8 cellular contexts compared by ENCODE assay signal in the genomic region with DNA sequence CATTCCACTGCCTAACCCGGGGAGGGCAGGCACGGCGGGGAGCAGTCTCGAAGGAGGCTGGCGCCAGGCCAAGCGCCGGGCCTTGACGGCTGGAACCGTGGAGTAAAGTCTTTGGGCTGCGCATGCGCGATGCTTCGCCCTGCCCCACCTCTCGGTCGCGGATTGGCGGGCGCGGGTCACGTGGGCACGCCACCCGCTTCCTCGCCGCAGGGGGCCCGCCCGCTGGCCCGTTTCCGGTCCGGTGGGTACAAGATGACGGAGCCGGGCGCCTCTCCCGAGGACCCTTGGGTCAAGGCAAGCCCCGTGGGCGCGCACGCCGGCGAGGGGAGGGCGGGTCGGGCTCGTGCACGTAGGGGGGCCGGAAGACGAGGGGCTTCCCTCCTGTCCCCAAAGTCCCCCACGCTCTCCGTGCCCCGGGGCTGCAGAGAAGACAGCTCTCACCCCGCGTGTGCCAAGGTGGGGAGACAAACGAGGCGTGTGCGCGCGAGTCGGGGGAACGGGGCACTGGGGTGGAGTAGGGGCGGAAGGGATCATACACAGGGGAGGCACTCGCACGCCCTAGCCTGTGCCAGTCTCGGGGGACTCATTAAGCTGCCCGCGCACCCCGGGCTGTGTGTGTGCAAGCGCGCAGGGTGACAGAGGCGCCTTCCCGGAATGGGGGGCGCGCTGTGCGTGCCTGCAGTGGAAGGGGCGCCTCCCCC. TPM values are rescaled to one million over a fixed set of nuclear protein-coding genes. Genes with fewer than 3 reads are reported as not detected.
DNase-seq lines count a peak whose midpoint lies in the region; ATAC-seq, FAIRE-seq and TF ChIP-seq lines count a peak whose summit lies in the region.

MLX (plus strand) TSS at position 228 of the 701 bp plus-strand sequence; CDS start at position 253, 25 bp downstream.

- peak; percentile 67 for ATAC-seq in GM19397 (IDR thresholded peaks at IDR 0.05; ENCODE audit: unreplicated experiment)

- H2AFZ ChIP-seq in OCI-LY1 (ENCODE audit: low read length) (no peak within 1 kb of the TSS), endothelial cell of umbilical vein (ENCODE audit: low read depth, low read length) (peak within 1 kb of the TSS; percentile 76)

- H3K36me3 ChIP-seq in BE2C (peaks cover 59% of the 10 kb centered on the region), OCI-LY1 (ENCODE audit: insufficient read depth, low read length) (peaks cover 65% of the 10 kb centered on the region), endothelial cell of umbilical vein (ENCODE audit: control insufficient read depth in 2 of 2, extremely low read depth in 1 of 2, insufficient read depth in 2 of 2, low read length in 2 of 2) (peaks cover 19 to 39% of the 10 kb centered on the region in 2 experiments)

- CTCF ChIA-PET in endothelial cell of umbilical vein (lab: Charles Lee), result interaction anchor here (0.9 to 5.4 kb wide), 7 partner anchors 11 to 345 kb away, joined by 3 to 38 read pairs (median 3); partner anchors contain the start of genes CCR10, PSMC3IP, RETREG3 and TUBG1

- BruUV-seq in endothelial cell of umbilical vein (replicated peaks; lab: Mats Ljungman, UMichigan), result no TSS peak

- H3K4me1 ChIP-seq in BE2C (no peaks in the 10 kb centered on the region; the same call in none of the 2 replicates), OCI-LY1 (ENCODE audit: insufficient read depth, low read length, severe bottlenecking) (peaks cover 32% of the 10 kb centered on the region), endothelial cell of umbilical vein (ENCODE audit: control insufficient read depth, extremely low read depth, insufficient read depth, low read length) (peaks cover 27% of the 10 kb centered on the region)

- dilution Hi-C loops in endothelial cell of umbilical vein (cut with MboI; ENCODE audit: extremely low pct_ligation_motif_present, low sequenced_read_pairs), result no loop called here

- POLR2A ChIA-PET in endothelial cell of umbilical vein (lab: Charles Lee), result no interaction called here

- DNase-seq in BE2C (peak; percentile 96), HuH-7.5 (ENCODE audit: low spot score) (peak; percentile 99), endothelial cell of umbilical vein (ENCODE audit: low read depth, low spot score) (peak; percentile 92), middle frontal gyrus (ENCODE audit: extremely low spot score, low spot score) (peak; percentile 88)
- peak; percentile 98 for DNase-seq in activated CD8-positive, alpha-beta memory T cell treated with anti-CD3 and anti-CD28 coated beads, Interleukin-2, amount 50 U/mL, for 48 hours
- peak; percentile 90 to 92 for DNase-seq in stimulated activated CD8-positive, alpha-beta memory T cell treated with anti-CD3 and anti-CD28 coated beads, Interleukin-15, amount 100 ng/mL, for 48 hours (ENCODE audit: low read depth in 2 of 2)

- no peaks in the 10 kb centered on the region for H3K9me3 ChIP-seq in BE2C
- no peaks in the 10 kb centered on the region for H3K9me3 ChIP-seq in OCI-LY1 (ENCODE audit: low read length)
- H3K9me3 ChIP-seq in endothelial cell of umbilical vein (replicated peaks; ENCODE audit: control insufficient read depth, insufficient read depth, low read length), result no peaks in the 10 kb centered on the region

- H3K9me2 ChIP-seq in OCI-LY1 (ENCODE audit: low read depth, low read length), result no peaks in the 10 kb centered on the region

- peak; percentile 87 for FAIRE-seq in endothelial cell of umbilical vein (lab: Jason Lieb, UNC)

- TF ChIP-seq POLR2A in endothelial cell of umbilical vein (IDR thresholded peaks at IDR 0.05; ENCODE audit: low read depth, low read length), result peak; percentile 70

- H3K27me3 ChIP-seq in BE2C, result no peaks in the 10 kb centered on the region
- no peaks in the 10 kb centered on the region for H3K27me3 ChIP-seq in OCI-LY1 (ENCODE audit: insufficient read depth, low read length)
- no peaks in the 10 kb centered on the region for H3K27me3 ChIP-seq in endothelial cell of umbilical vein (ENCODE audit: control insufficient read depth in 2 of 2, insufficient read depth in 2 of 2, low read length in 2 of 2)

- no peaks in the 10 kb centered on the region for H3K9me1 ChIP-seq in endothelial cell of umbilical vein (replicated peaks; ENCODE audit: control insufficient read depth, extremely low read depth, insufficient read depth, low read length)

- peak within 1 kb of the TSS; percentile 88 for H3K4me3 ChIP-seq in BE2C (ENCODE audit: low read depth, low read length)
- peak within 1 kb of the TSS; percentile 76 for H3K4me3 ChIP-seq in OCI-LY1 (ENCODE audit: low read depth, low read length, poor library complexity, severe bottlenecking)
- peak within 1 kb of the TSS; percentile 29 to 70 (median 61) for H3K4me3 ChIP-seq in endothelial cell of umbilical vein (replicated peaks in 1 of 3; ENCODE audit: insufficient read depth in 1 of 3, low read depth in 1 of 3, low read length in 3 of 3)

- peak within 1 kb of the TSS; percentile 88 for H3K9ac ChIP-seq in OCI-LY1 (ENCODE audit: low read length)
- H3K9ac ChIP-seq in endothelial cell of umbilical vein (replicated peaks; ENCODE audit: extremely low read depth, insufficient read depth, low read length), result peak within 1 kb of the TSS; percentile 56

- no peaks in the 10 kb centered on the region for H3K79me2 ChIP-seq in OCI-LY1 (ENCODE audit: insufficient read depth, low read length)
- peaks cover 35% of the 10 kb centered on the region for H3K79me2 ChIP-seq in endothelial cell of umbilical vein (ENCODE audit: control insufficient read depth, insufficient read depth, low read length)

- peak within 1 kb of the TSS; percentile 100 for H3K4me2 ChIP-seq in OCI-LY1 (ENCODE audit: low read length)
- H3K4me2 ChIP-seq in endothelial cell of umbilical vein (ENCODE audit: insufficient read depth, low read length), result peak within 1 kb of the TSS; percentile 57

- TF ChIP-seq CTCF in BE2C (IDR thresholded peaks at IDR 0.05; ENCODE audit: low read depth, low read length), result no peak
- TF ChIP-seq CTCF in OCI-LY1 (IDR thresholded peaks at IDR 0.05; ENCODE audit: low read length), result no peak; the same call in 1 of the 2 replicates
- TF ChIP-seq CTCF in endothelial cell of umbilical vein (IDR thresholded peaks at IDR 0.05; ENCODE audit: extremely low read depth in 1 of 2, insufficient read depth in 1 of 2, low read depth in 1 of 2, low read length in 2 of 2), result no peak

- intact Hi-C loops in endothelial cell of umbilical vein (cut with micrococcal nuclease), result loop anchor here (1.0 kb wide), 1 partner anchor 10 kb away; the partner anchor contains the start of gene PSMC3IP

- no peaks in the 10 kb centered on the region; the same call in 1 of the 2 replicates for H3F3A ChIP-seq in OCI-LY1 (ENCODE audit: insufficient read depth, low read length)

- H3K27ac ChIP-seq in OCI-LY1 (ENCODE audit: low read depth, low read length, poor library complexity, severe bottlenecking) (peak within 1 kb of the TSS; percentile 49), endothelial cell of umbilical vein (ENCODE audit: insufficient read depth, low read depth, low read length) (peak within 1 kb of the TSS; percentile 0)

- no peaks in the 10 kb centered on the region for H4K20me1 ChIP-seq in OCI-LY1 (ENCODE audit: insufficient read depth, low read length)
- H4K20me1 ChIP-seq in endothelial cell of umbilical vein (replicated peaks; ENCODE audit: control insufficient read depth, extremely low read depth, insufficient read depth, low read length), result no peaks in the 10 kb centered on the region

TF ChIP-seq in endothelial cell of umbilical vein, 7 proteins besides CTCF, POLR2A, EP300 and RAD21:
- TF ChIP-seq, protein P1, sequence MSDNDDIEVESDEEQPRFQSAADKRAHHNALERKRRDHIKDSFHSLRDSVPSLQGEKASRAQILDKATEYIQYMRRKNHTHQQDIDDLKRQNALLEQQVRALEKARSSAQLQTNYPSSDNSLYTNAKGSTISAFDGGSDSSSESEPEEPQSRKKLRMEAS (IDR thresholded peaks at IDR 0.05; ENCODE audit: insufficient read depth, insufficient read length), result peak; percentile 95
- TF ChIP-seq POLR2AphosphoS5 (IDR thresholded peaks at IDR 0.05; ENCODE audit: insufficient read depth, low read depth, low read length), result peak; percentile 78
- TF ChIP-seq MYC (IDR thresholded peaks at IDR 0.05; ENCODE audit: low read depth, low read length), result no peak

RNA-seq across cellular contexts. Expression of gene MLX, which starts in this region (rescaled TPM):
- 138 TPM for polyA plus RNA-seq in BE2C (2012; ENCODE audit: insufficient read depth, insufficient read length, low read depth)
- total RNA-seq in endothelial cell of umbilical vein, result 40.3 and 40.9 TPM in 2 replicates
- polyA plus RNA-seq in endothelial cell of umbilical vein, result 41.1 and 42.7 TPM in 2 replicates
- polyA plus RNA-seq in endothelial cell of umbilical vein (2011; cell fraction: cytosol; rRNA removed), result 35.7 and 37.7 TPM in 2 replicates
- 56.9 and 63.0 TPM in 2 replicates for polyA plus RNA-seq in endothelial cell of umbilical vein (2011; cell fraction: nucleus; rRNA removed)
- polyA plus RNA-seq in endothelial cell of umbilical vein (2012), result 37.4 and 41.4 TPM in 2 replicates
- 40.5 and 41.3 TPM in 2 replicates for polyA minus RNA-seq in endothelial cell of umbilical vein
- polyA minus RNA-seq in endothelial cell of umbilical vein (2011; cell fraction: cytosol; rRNA and poly(A)+ RNA removed), result 22.4 TPM
- polyA minus RNA-seq in endothelial cell of umbilical vein (2011; cell fraction: nucleus; rRNA and poly(A)+ RNA removed), result 13.4 and 18.8 TPM in 2 replicates

Comparison
In these comparisons a context has a peak if more than half of its experiments do, and no peak if none do; other contexts are left out.
1. Peak in every context shown above with its lines: DNase-seq, ATAC-seq, H3K4me3 ChIP-seq and H3K27ac ChIP-seq.